In the genomic region with DNA sequence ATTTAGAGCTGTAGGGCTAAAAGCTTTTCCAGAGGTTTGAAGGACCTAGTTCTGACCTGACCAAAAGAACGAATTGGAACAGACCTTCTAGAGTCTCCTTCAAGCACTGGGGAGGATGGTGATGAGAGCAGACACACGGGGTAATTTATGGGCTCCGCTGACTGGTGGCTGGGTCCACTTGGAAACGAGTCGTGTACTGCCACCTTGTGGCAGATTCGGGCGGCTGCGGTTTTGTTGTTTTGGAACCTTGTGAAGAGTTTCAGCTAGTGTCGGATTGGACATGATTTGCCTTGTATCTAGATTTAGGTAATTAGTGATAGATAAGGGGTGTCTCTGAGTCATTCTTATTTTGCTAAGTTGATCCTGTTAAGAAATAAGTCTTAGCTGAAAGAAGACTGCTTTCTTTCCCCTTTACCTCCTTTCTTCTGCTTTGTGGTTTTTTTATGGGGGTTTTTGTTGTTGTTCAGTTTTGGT, we compare ENCODE assay signal across 8 cellular contexts.
A peak's percentile ranks its signal among the peaks of the same experiment; 100 is the strongest.
DNase-seq lines count a peak whose midpoint lies in the region; ATAC-seq and TF ChIP-seq lines count a peak whose summit lies in the region.

No MANE protein-coding gene starts in this region.

- no peaks in the 10 kb centered on the region for H3K27me3 Mint-ChIP-seq in naive thymus-derived CD8-positive, alpha-beta T cell

- POLR2A ChIA-PET in PC-9 (lab: Charles Lee; ENCODE audit: unreplicated experiment): no interaction called here
- POLR2A ChIA-PET in naive thymus-derived CD8-positive, alpha-beta T cell (lab: Charles Lee): interaction anchor here (0.5 kb wide), 1 partner anchor 138 kb away, joined by 4 read pairs; no protein-coding TSS in a partner anchor

- H3K4me1 Mint-ChIP-seq in naive thymus-derived CD8-positive, alpha-beta T cell: peaks cover 11 to 21% (median 15%) of the 10 kb centered on the region in 4 donors
- H3K4me1 Mint-ChIP-seq in stimulated activated effector memory CD8-positive, alpha-beta T cell treated with anti-CD3 and anti-CD28 coated beads, Interleukin-12 subunit alpha, Interleukin-12 subunit beta, amount 100 ng/mL, for 72 hours: peaks cover 17% of the 10 kb centered on the region

- H2AFZ ChIP-seq in Karpas-422 (ENCODE audit: low read length) (no peak overlapping the region), PC-9 (no peak overlapping the region)

- WGBS in esophagus squamous epithelium, 2 donors: 8 to 12% methylated on average over 8 to 9 of the region's 9 CpGs

- H3K36me3 ChIP-seq in Karpas-422 (ENCODE audit: insufficient read depth, low read length) (peaks cover 4% of the 10 kb centered on the region; the same call in 1 of the 2 replicates), PC-9 (ENCODE audit: low read depth) (no peaks in the 10 kb centered on the region), esophagus squamous epithelium (peaks cover 3 to 71% (median 4%) of the 10 kb centered on the region in 3 donors)

- H3K9me2 ChIP-seq in Karpas-422 (replicated peaks; ENCODE audit: insufficient read depth, low read length) (no peaks in the 10 kb centered on the region), PC-9 (ENCODE audit: insufficient read depth) (no peaks in the 10 kb centered on the region)

- H4K20me1 ChIP-seq in Karpas-422 (ENCODE audit: insufficient read depth, low read depth, low read length): no peaks in the 10 kb centered on the region
- H4K20me1 ChIP-seq in PC-9 (ENCODE audit: insufficient read depth): peaks cover 16% of the 10 kb centered on the region

- H3K9me3 Mint-ChIP-seq in naive thymus-derived CD8-positive, alpha-beta T cell: no peaks in the 10 kb centered on the region
- no peaks in the 10 kb centered on the region for H3K9me3 Mint-ChIP-seq in stimulated activated effector memory CD8-positive, alpha-beta T cell treated with anti-CD3 and anti-CD28 coated beads, Interleukin-12 subunit alpha, Interleukin-12 subunit beta, amount 100 ng/mL, for 72 hours

- peak overlapping the region; percentile 3; the same call in 1 of the 2 replicates for H3K27ac ChIP-seq in Karpas-422 (ENCODE audit: low read length)
- H3K27ac ChIP-seq in PC-9: no peak overlapping the region
- no peak overlapping the region for H3K27ac ChIP-seq in esophagus squamous epithelium

- H3K36me3 Mint-ChIP-seq in naive thymus-derived CD8-positive, alpha-beta T cell: peaks cover 0 to 45% (median 4%) of the 10 kb centered on the region in 3 donors
- peaks cover 49% of the 10 kb centered on the region for H3K36me3 Mint-ChIP-seq in stimulated activated effector memory CD8-positive, alpha-beta T cell treated with anti-CD3 and anti-CD28 coated beads, Interleukin-12 subunit alpha, Interleukin-12 subunit beta, amount 100 ng/mL, for 72 hours

- no peak overlapping the region for H3K9ac ChIP-seq in Karpas-422 (ENCODE audit: low read length)

- no TSS peak for BruUV-seq in PC-9 (replicated peaks; lab: Mats Ljungman, UMichigan)

- peaks cover 7% of the 10 kb centered on the region for H3K79me2 ChIP-seq in Karpas-422 (ENCODE audit: low read length)
- H3K79me2 ChIP-seq in PC-9 (ENCODE audit: low read depth): 0 out of 2 replicates have a peak, but pooled peaks cover 7% of the 10 kb centered on the region

- no peak overlapping the region for H3K4me3 Mint-ChIP-seq in naive thymus-derived CD8-positive, alpha-beta T cell
- no peak overlapping the region for H3K4me3 Mint-ChIP-seq in stimulated activated effector memory CD8-positive, alpha-beta T cell treated with anti-CD3 and anti-CD28 coated beads, Interleukin-12 subunit alpha, Interleukin-12 subunit beta, amount 100 ng/mL, for 72 hours

- TF ChIP-seq CTCF in PC-9 (conservative IDR thresholded peaks at IDR 0.05) (peak; percentile 89), esophagus squamous epithelium (IDR thresholded peaks at IDR 0.05) (peak; percentile 76 to 89 (median 86))

- peak overlapping the region in 7 of 10 donors; percentile 12 to 76 (median 63) for H3K27ac Mint-ChIP-seq in naive thymus-derived CD8-positive, alpha-beta T cell
- peak overlapping the region; percentile 48 for H3K27ac Mint-ChIP-seq in stimulated activated effector memory CD8-positive, alpha-beta T cell treated with anti-CD3 and anti-CD28 coated beads, Interleukin-12 subunit alpha, Interleukin-12 subunit beta, amount 100 ng/mL, for 72 hours

- H3K4me1 ChIP-seq in Karpas-422 (ENCODE audit: low read length): peaks cover 41% of the 10 kb centered on the region
- no peaks in the 10 kb centered on the region for H3K4me1 ChIP-seq in PC-9 (replicated peaks; ENCODE audit: insufficient read depth)
- peaks cover 0 to 5% (median 0%) of the 10 kb centered on the region in 3 donors for H3K4me1 ChIP-seq in esophagus squamous epithelium

- intact Hi-C loops in PC-9 (cut with micrococcal nuclease; ENCODE audit: unreplicated experiment): loop anchor here (1.0 kb wide), 2 partner anchors 341 to 418 kb away; no protein-coding TSS in a partner anchor
- intact Hi-C loops in esophagus squamous epithelium (cut with DNase I): loop anchor here (5.0 kb wide), 1 partner anchor 415 kb away; no protein-coding TSS in a partner anchor

- H3K9me3 ChIP-seq in Karpas-422 (ENCODE audit: low read length) (no peaks in the 10 kb centered on the region), PC-9 (ENCODE audit: insufficient read depth, low read depth) (no peaks in the 10 kb centered on the region), esophagus squamous epithelium (no peaks in the 10 kb centered on the region)

- CTCF ChIA-PET in PC-9 (lab: Charles Lee): interaction anchor here (0.6 to 1.1 kb wide), 13 partner anchors 10 to 460 kb away, joined by 3 to 14 read pairs (median 6); partner anchors contain the start of gene MRM1

- H3K4me2 ChIP-seq in Karpas-422 (ENCODE audit: low read depth, low read length, poor library complexity, severe bottlenecking) (no peak overlapping the region), PC-9 (no peak overlapping the region)

- H3K27me3 ChIP-seq in Karpas-422 (ENCODE audit: low read length) (no peaks in the 10 kb centered on the region), PC-9 (ENCODE audit: insufficient read depth, low read depth) (no peaks in the 10 kb centered on the region), esophagus squamous epithelium (no peaks in the 10 kb centered on the region)

- TF ChIP-seq POLR2A in esophagus squamous epithelium (IDR thresholded peaks at IDR 0.05): no peak

- peaks cover 5% of the 10 kb centered on the region; the same call in 1 of the 2 replicates for H3F3A ChIP-seq in PC-9 (ENCODE audit: insufficient read depth, low read depth)

- DNase-seq in DMS 273 treated with DMSO at 0.1 percent for 48 hours (lab: John Stamatoyannopoulos, UW): peak; percentile 55
- DNase-seq in Karpas-422: peak; percentile 95
- DNase-seq in PC-9: peak; percentile 56 to 57
- DNase-seq in activated T-cell treated with anti-CD3 and anti-CD28 coated beads, Interleukin-2, amount 50 U/mL, for 1 hour: peak; percentile 81
- DNase-seq in esophagus squamous epithelium (lab: John Stamatoyannopoulos, UW): no peak
- peak; percentile 60 to 85 (median 72) for DNase-seq in naive thymus-derived CD8-positive, alpha-beta T cell
- peak; percentile 56 to 85 for DNase-seq in stimulated activated effector memory CD8-positive, alpha-beta T cell treated with anti-CD3 and anti-CD28 coated beads, Interleukin-12 subunit alpha, Interleukin-12 subunit beta, amount 100 ng/mL, for 72 hours (ENCODE audit: low spot score in 2 of 2)

- peak; percentile 91 to 92 for ATAC-seq in naive thymus-derived CD8-positive, alpha-beta T cell
- peak; percentile 86 for ATAC-seq in stimulated activated effector memory CD8-positive, alpha-beta T cell treated with anti-CD3 and anti-CD28 coated beads, Interleukin-12 subunit alpha, Interleukin-12 subunit beta, amount 100 ng/mL, for 72 hours
- no peak for ATAC-seq in HG03175 (IDR thresholded peaks at IDR 0.05; ENCODE audit: unreplicated experiment)

- no peak overlapping the region for H3K4me3 ChIP-seq in Karpas-422 (ENCODE audit: low read length)
- H3K4me3 ChIP-seq in PC-9: no peak overlapping the region
- H3K4me3 ChIP-seq in esophagus squamous epithelium: no peak overlapping the region
